ENCODE assay signal across 17 cellular contexts in the genomic region with DNA sequence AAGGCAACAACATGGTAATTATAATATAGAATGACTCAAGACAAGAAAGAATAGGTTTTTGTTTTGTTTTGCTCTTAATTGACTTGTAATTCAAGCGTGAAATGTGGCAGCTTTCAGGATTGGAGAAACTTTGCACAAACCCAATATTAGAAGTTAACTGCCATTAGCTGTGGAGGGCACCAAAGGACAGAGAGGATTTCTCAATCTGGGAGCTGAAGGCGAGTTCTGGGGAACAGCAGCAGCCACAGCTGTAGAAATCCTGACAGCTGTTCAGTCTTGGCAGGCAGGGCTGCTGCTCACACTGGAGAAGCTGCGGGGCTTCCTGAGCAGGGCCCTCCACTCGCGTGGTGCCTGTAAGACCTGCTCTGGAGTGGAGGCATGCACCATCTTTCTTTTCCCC. TPM values are rescaled to one million over a fixed set of nuclear protein-coding genes. Genes with fewer than 3 reads are reported as not detected.
A peak's percentile ranks its signal among the peaks of the same experiment; 100 is the strongest.
DNase-seq lines count a peak whose midpoint lies in the region; ATAC-seq and TF ChIP-seq lines count a peak whose summit lies in the region.
"Had no signal": no experiment of that assay in that cellular context is flagged by ENCODE, and none has a peak within 500 bp of the region (broad histone marks: within the 10 kb centered on the region; RNA-seq: fewer than 3 reads in every experiment).

No MANE protein-coding gene starts in this region.

- ATAC-seq in right cardiac atrium (peak; percentile 65 to 84), gastrocnemius medialis (peak; percentile 53 to 62), GM21526 (IDR thresholded peaks at IDR 0.05; ENCODE audit: low FRiP score, unreplicated experiment) (no peak), HG03108 (IDR thresholded peaks at IDR 0.05; ENCODE audit: unreplicated experiment) (no peak)
- ATAC-seq: GM12878; left colon; naive thymus-derived CD4-positive, alpha-beta T cell had no signal

- no peaks in the 10 kb centered on the region for H3K4me1 ChIP-seq in right cardiac atrium (ENCODE audit: control insufficient read depth, insufficient read depth, low read length)
- peaks cover 0 to 6% of the 10 kb centered on the region in 2 donors for H3K4me1 ChIP-seq in gastrocnemius medialis

- no peaks in the 10 kb centered on the region for H3K36me3 ChIP-seq in gastrocnemius medialis

- no peak overlapping the region for H3K27ac ChIP-seq in right cardiac atrium (ENCODE audit: low read length)
- H3K27ac ChIP-seq in gastrocnemius medialis = no peak overlapping the region

- intact Hi-C loops in right cardiac atrium (cut with DNase I) = loop anchor here (5.0 to 10.0 kb wide), 4 partner anchors 189 to 544 kb away; no protein-coding TSS in a partner anchor
- intact Hi-C loops in gastrocnemius medialis (cut with DNase I; ENCODE audit: low total_unique reads) = loop anchor here (5.0 kb wide), 1 partner anchor 484 kb away; no protein-coding TSS in a partner anchor

- DNase-seq in HCEC 1CT (peak; percentile 60), amygdala (lab: John Stamatoyannopoulos, UW) (peak in 30 of 56 donors; percentile 9 to 73 (median 36)), right cardiac atrium (peak; percentile 50 to 77 (median 76)), gastrocnemius medialis (peak; percentile 27 to 28), HK-2 (ENCODE audit: unreplicated experiment) (no peak)
- DNase-seq: activated CD4-positive, CD25-positive, alpha-beta regulatory T cell treated with anti-CD3 and anti-CD28 coated beads, Interleukin-2, amount 50 U/mL, for 72 hours; Kasumi-1; left colon; naive thymus-derived CD4-positive, alpha-beta T cell; NCI-H1930; stimulated activated naive CD4-positive, alpha-beta T cell treated with Interleukin-2 at 50 U/mL for 16 hours; T-helper 2 cell had no signal

- H3K9me3 ChIP-seq in right cardiac atrium (ENCODE audit: control insufficient read depth, low read length) = no peaks in the 10 kb centered on the region
- no peaks in the 10 kb centered on the region for H3K9me3 ChIP-seq in gastrocnemius medialis

- TF ChIP-seq CTCF in gastrocnemius medialis (IDR thresholded peaks at IDR 0.05 in 4 of 5, conservative IDR thresholded peaks at IDR 0.05 in 1 of 5) = no peak

- H3K4me3 ChIP-seq in right cardiac atrium (ENCODE audit: low read length) (no peak overlapping the region), gastrocnemius medialis (no peak overlapping the region)
- H3K4me3 ChIP-seq: GM12878, skin epidermis had no signal

- in situ Hi-C loops in gastrocnemius medialis (cut with MboI; ENCODE audit: low sequenced_read_pairs in 4 of 4) = loop anchor here (10.0 to 25.0 kb wide), 5 partner anchors 192 to 969 kb away; no protein-coding TSS in a partner anchor

- H3K27me3 ChIP-seq in right cardiac atrium (ENCODE audit: control insufficient read depth, insufficient read depth) (no peaks in the 10 kb centered on the region), gastrocnemius medialis (no peaks in the 10 kb centered on the region)

- TF ChIP-seq POLR2A in gastrocnemius medialis (IDR thresholded peaks at IDR 0.05) = no peak

- 42% methylated on average over 5 of the region's 5 CpGs for WGBS in right cardiac atrium

RNA-seq across cellular contexts. Expression of a gene that starts 33.2 kb away (rescaled TPM):
- 10 to 100 TPM; 34.7 to 53.7 (median 44.0) TPM for total RNA-seq in right cardiac atrium
- polyA plus RNA-seq in right cardiac atrium = 61.0 TPM
- 100 to 1,000 TPM in 1 of 4 donors, 10 to 100 TPM in 3; 36.8 to 325 (median 85.6) TPM for total RNA-seq in gastrocnemius medialis
- total RNA-seq: naive thymus-derived CD4-positive, alpha-beta T cell had no signal
- polyA plus RNA-seq: CD14-positive monocyte; naive thymus-derived CD4-positive, alpha-beta T cell had no signal

Comparison
In these comparisons a context has a peak if more than half of its experiments do, and no peak if none do; other contexts are left out.
1. ATAC-seq: peak in right cardiac atrium (2 of 2) and gastrocnemius medialis (2 of 2); none in GM21526 (single experiment) and HG03108 (single experiment).